ENCODE assay signal across 1 cellular context in the genomic region with DNA sequence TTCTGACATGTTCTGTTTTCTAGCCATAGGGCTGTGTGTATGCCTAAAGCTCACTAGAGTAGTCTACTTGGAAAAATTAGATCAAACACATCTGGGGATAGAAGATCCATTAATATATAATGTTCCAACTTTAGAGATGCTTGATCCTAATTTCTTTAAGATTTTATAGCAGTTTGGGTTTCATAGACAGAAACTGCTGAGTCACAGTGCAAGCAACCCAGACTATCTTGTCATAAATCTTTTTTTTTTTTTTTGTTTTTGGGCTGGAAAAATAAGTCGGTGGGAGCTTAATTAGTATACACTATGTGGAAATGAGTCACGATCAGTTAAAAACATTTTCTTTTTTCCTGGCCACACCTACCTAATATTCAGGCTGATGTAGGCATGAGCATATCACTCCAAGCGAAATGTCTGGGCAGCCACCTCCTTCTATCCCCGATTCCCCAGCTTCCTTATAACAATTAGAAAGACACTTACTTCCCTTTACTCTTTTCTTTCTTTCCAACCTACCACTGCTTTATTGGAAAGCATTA.
A peak's percentile ranks its signal among the peaks of the same experiment; 100 is the strongest.
TF ChIP-seq lines count a peak whose summit lies in the region.

No MANE protein-coding gene starts in this region.

TF ChIP-seq in IMR-90, 13 proteins besides CTCF, POLR2A, EP300 and RAD21:
- TF ChIP-seq, protein P1, sequence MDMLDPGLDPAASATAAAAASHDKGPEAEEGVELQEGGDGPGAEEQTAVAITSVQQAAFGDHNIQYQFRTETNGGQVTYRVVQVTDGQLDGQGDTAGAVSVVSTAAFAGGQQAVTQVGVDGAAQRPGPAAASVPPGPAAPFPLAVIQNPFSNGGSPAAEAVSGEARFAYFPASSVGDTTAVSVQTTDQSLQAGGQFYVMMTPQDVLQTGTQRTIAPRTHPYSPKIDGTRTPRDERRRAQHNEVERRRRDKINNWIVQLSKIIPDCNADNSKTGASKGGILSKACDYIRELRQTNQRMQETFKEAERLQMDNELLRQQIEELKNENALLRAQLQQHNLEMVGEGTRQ (IDR thresholded peaks at IDR 0.05; ENCODE audit: low read depth, low read length): no peak
- peak; percentile 89 for TF ChIP-seq NFE2L2 (IDR thresholded peaks at IDR 0.05; ENCODE audit: low read depth, low read length)
TF ChIP-seq in IMR-90: peak in this region for 1.
